In genomic region chr21:41043008-41043407, GRCh38 we compare ENCODE assay signal across 13 cellular contexts.
A peak's percentile ranks its signal among the peaks of the same experiment; 100 is the strongest.
DNase-seq lines count a peak whose midpoint lies in the region; ATAC-seq and TF ChIP-seq lines count a peak whose summit lies in the region.
"Had no signal": no experiment of that assay in that cellular context is flagged by ENCODE, and none has a peak within 500 bp of the region (broad histone marks: within the 10 kb centered on the region; RNA-seq: fewer than 3 reads in every experiment).

No MANE protein-coding gene starts in this region.

- RAD21 ChIA-PET in HCT116 (lab: Charles Lee; ENCODE audit: low non-redundant PET in 1 of 2, low total read pairs in 2 of 2, uncharacterized antibody in 2 of 2, unreplicated experiment in 2 of 2), result no interaction called here

- H2AFZ ChIP-seq in HCT116 (ENCODE audit: low read depth, low read length, poor library complexity, severe bottlenecking), result no peak overlapping the region

- CTCF ChIA-PET in HCT116 (lab: Charles Lee), result no interaction called here

- intact Hi-C loops in HCT116 (cut with micrococcal nuclease), result no loop called here
- intact Hi-C loops in mucosa of descending colon (cut with DNase I, micrococcal nuclease), result no loop called here

- H3K27me3 ChIP-seq in HCT116 (ENCODE audit: insufficient read depth, low read length), result no peaks in the 10 kb centered on the region
- H3K27me3 ChIP-seq in tibial nerve, result no peaks in the 10 kb centered on the region

- H3K9me3 ChIP-seq in HCT116 (ENCODE audit: control insufficient read depth in 1 of 2, insufficient read depth in 1 of 2, low read depth in 1 of 2, low read length in 2 of 2) (no peaks in the 10 kb centered on the region), mucosa of descending colon (no peaks in the 10 kb centered on the region), tibial nerve (no peaks in the 10 kb centered on the region)
- H3K9me3 ChIP-seq: heart left ventricle had no signal

- BruUV-seq in HCT116 (replicated peaks; lab: Mats Ljungman, UMichigan), result no TSS peak

- no peak overlapping the region for H3K4me2 ChIP-seq in HCT116 (ENCODE audit: low read length)

- no peaks in the 10 kb centered on the region for H4K20me1 ChIP-seq in HCT116 (ENCODE audit: insufficient read depth)

- no peaks in the 10 kb centered on the region for H3K79me2 ChIP-seq in HCT116 (ENCODE audit: insufficient read depth, low read length)

- H3K36me3 ChIP-seq in HCT116 (ENCODE audit: control insufficient read depth in 1 of 2, insufficient read depth in 2 of 2, low read length in 2 of 2) (no peaks in the 10 kb centered on the region), mucosa of descending colon (ENCODE audit: low read depth) (no peaks in the 10 kb centered on the region), tibial nerve (no peaks in the 10 kb centered on the region)
- H3K36me3 ChIP-seq: heart left ventricle had no signal

- DNase-seq in COLO668 (lab: John Stamatoyannopoulos, UW; ENCODE audit: unreplicated experiment), result peak; percentile 19
- DNase-seq in HCT116 (ENCODE audit: low read depth, low spot score), result no peak
- DNase-seq in UCSD-AML1 (lab: John Stamatoyannopoulos, UW; ENCODE audit: unreplicated experiment), result peak; percentile 22
- DNase-seq in mucosa of descending colon, result peak in 1 of 3 donors; percentile 26
- DNase-seq in tibial nerve (ENCODE audit: low spot score in 2 of 2), result no peak
- no peak for DNase-seq in activated gamma-delta T cell (lab: John Stamatoyannopoulos, UW)
- DNase-seq in foreskin melanocyte, result no peak
- DNase-seq: activated B cell treated with CpG ODN at 0.5 μM for 24 hours; activated CD8-positive, alpha-beta memory T cell treated with anti-CD3 and anti-CD28 coated beads, Interleukin-2, amount 10 ng/mL, durations not matched to agents 7 days and 5 days; heart left ventricle; NCI-H2081; stimulated activated CD4-positive, alpha-beta T cell treated with anti-CD3 and anti-CD28 coated beads, Interleukin-4, amount 100 ng/mL, for 4 hours had no signal

- TF ChIP-seq RAD21 in HCT116 (IDR thresholded peaks at IDR 0.05; ENCODE audit: low read depth), result no peak

- no peak for TF ChIP-seq POLR2A in HCT116 (IDR thresholded peaks at IDR 0.05; ENCODE audit: borderline replicate concordance, extremely low read depth, insufficient read depth, insufficient read length)
- no peak for TF ChIP-seq POLR2A in tibial nerve (IDR thresholded peaks at IDR 0.05)

- H3K9me2 ChIP-seq in HCT116 (ENCODE audit: insufficient read depth), result no peaks in the 10 kb centered on the region

- no peaks in the 10 kb centered on the region for H3K4me1 ChIP-seq in HCT116 (ENCODE audit: control insufficient read depth in 1 of 2, insufficient read depth in 2 of 2, low read length in 2 of 2)
- no peaks in the 10 kb centered on the region for H3K4me1 ChIP-seq in mucosa of descending colon (ENCODE audit: low read depth)
- no peaks in the 10 kb centered on the region for H3K4me1 ChIP-seq in tibial nerve
- H3K4me1 ChIP-seq: heart left ventricle had no signal

- no peak overlapping the region for H3K27ac ChIP-seq in HCT116 (ENCODE audit: low read depth, low read length)
- no peak overlapping the region for H3K27ac ChIP-seq in tibial nerve
- H3K27ac ChIP-seq: heart left ventricle had no signal

- WGBS in tibial nerve, 2 donors, result 85 to 86% methylated on average over 2 of the region's 2 CpGs

- ATAC-seq in HCT116 (no peak), mucosa of descending colon (peak; percentile 25)
- ATAC-seq: activated CD8-positive, alpha-beta memory T cell treated with anti-CD3 and anti-CD28 coated beads, Interleukin-2, amount 10 ng/mL, durations not matched to agents 7 days and 5 days; heart left ventricle; stimulated activated effector memory CD8-positive, alpha-beta T cell treated with anti-CD3 and anti-CD28 coated beads, Interleukin-12 subunit alpha, Interleukin-12 subunit beta, amount 100 ng/mL, for 72 hours had no signal

- no peak overlapping the region for H3K9ac ChIP-seq in HCT116 (ENCODE audit: low read length)

- no peak for TF ChIP-seq EP300 in tibial nerve (IDR thresholded peaks at IDR 0.05)

- no peak overlapping the region for H3K4me3 ChIP-seq in HCT116 (replicated peaks in 1 of 2; ENCODE audit: low read depth in 1 of 2, low read length in 2 of 2)
- H3K4me3 ChIP-seq in mucosa of descending colon, result no peak overlapping the region
- H3K4me3 ChIP-seq in tibial nerve, result no peak overlapping the region
- H3K4me3 ChIP-seq: heart left ventricle had no signal

- TF ChIP-seq CTCF in HCT116 (IDR thresholded peaks at IDR 0.05 in 2 of 3, conservative IDR thresholded peaks at IDR 0.05 in 1 of 3; ENCODE audit: borderline replicate concordance in 1 of 3, insufficient read depth in 1 of 3, low read depth in 2 of 3, low read length in 2 of 3), result 0 out of 6 replicates have a peak, but pooled peaks of 2 of the 3 experiments have one; percentile 23 to 27
- TF ChIP-seq CTCF in mucosa of descending colon (IDR thresholded peaks at IDR 0.05), result no peak
- no peak for TF ChIP-seq CTCF in tibial nerve (IDR thresholded peaks at IDR 0.05)

- POLR2A ChIA-PET in HCT116 (lab: Charles Lee), result no interaction called here

TF ChIP-seq in HCT116, 20 proteins besides CTCF, POLR2A, EP300 and RAD21:
- TF ChIP-seq SIN3A (IDR thresholded peaks at IDR 0.05; ENCODE audit: low read depth) (no peak), CEBPB (IDR thresholded peaks at IDR 0.05; ENCODE audit: low read depth) (no peak), FOSL1 (IDR thresholded peaks at IDR 0.05; ENCODE audit: low read depth) (no peak), ZNF274 (IDR thresholded peaks at IDR 0.05; ENCODE audit: low read depth, low read length) (no peak), ZBTB33 (IDR thresholded peaks at IDR 0.05; ENCODE audit: extremely low read depth, insufficient replicate concordance, low read length) (no peak), EGR1 (IDR thresholded peaks at IDR 0.05; ENCODE audit: low read depth) (no peak), ELF1 (IDR thresholded peaks at IDR 0.05; ENCODE audit: borderline replicate concordance, low read depth) (no peak)
- TF ChIP-seq, protein P1, sequence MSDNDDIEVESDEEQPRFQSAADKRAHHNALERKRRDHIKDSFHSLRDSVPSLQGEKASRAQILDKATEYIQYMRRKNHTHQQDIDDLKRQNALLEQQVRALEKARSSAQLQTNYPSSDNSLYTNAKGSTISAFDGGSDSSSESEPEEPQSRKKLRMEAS (IDR thresholded peaks at IDR 0.05), result no peak
TF ChIP-seq in HCT116: peak in this region for 0.

Comparison
In these comparisons a context has a peak if more than half of its experiments do, and no peak if none do; other contexts are left out.
1. DNase-seq: peak in COLO668 (single experiment) and UCSD-AML1 (single experiment); none in HCT116 (single experiment), tibial nerve (0 of 2), activated gamma-delta T cell (single experiment) and foreskin melanocyte (single experiment).
2. CTCF ChIP-seq: peak in HCT116 (2 of 3); none in mucosa of descending colon (single experiment) and tibial nerve (0 of 5).